In genomic region chr19:13010038-13010991, GRCh38 we compare ENCODE assay signal across 13 cellular contexts. TPM values are rescaled to one million over a fixed set of nuclear protein-coding genes. Genes with fewer than 3 reads are reported as not detected.
DNase-seq lines count a peak whose midpoint lies in the region; ATAC-seq and TF ChIP-seq lines count a peak whose summit lies in the region.
"Had no signal": no experiment of that assay in that cellular context is flagged by ENCODE, and none has a peak within 500 bp of the region (broad histone marks: within the 10 kb centered on the region; RNA-seq: fewer than 3 reads in every experiment).

No MANE protein-coding gene starts in this region.

- no peaks in the 10 kb centered on the region for H3K79me2 ChIP-seq in H9 (ENCODE audit: insufficient read depth, low read length)

- TF ChIP-seq CTCF in H9 (conservative IDR thresholded peaks at IDR 0.05) (no peak), coronary artery (IDR thresholded peaks at IDR 0.05) (no peak), suprapubic skin (IDR thresholded peaks at IDR 0.05) (no peak)

- no peak overlapping the region for H2BK5ac ChIP-seq in H9 (ENCODE audit: insufficient read length, low read length)

- no peaks in the 10 kb centered on the region for H4K20me1 ChIP-seq in H9 (ENCODE audit: control insufficient read depth, insufficient read depth, insufficient read length)

- no peak for TF ChIP-seq POLR2A in suprapubic skin (IDR thresholded peaks at IDR 0.05)

- no peaks in the 10 kb centered on the region for H3K9me3 ChIP-seq in H9 (ENCODE audit: control insufficient read depth, low read depth, low read length)
- H3K9me3 ChIP-seq in suprapubic skin, result no peaks in the 10 kb centered on the region

- H3K27ac ChIP-seq in H9 (ENCODE audit: insufficient read length, low read depth, low read length) (no peak overlapping the region), coronary artery (peak overlapping the region; percentile 47 to 89), suprapubic skin (peak overlapping the region; percentile 97)

- no CpG with 5 or more reads among the region's 62 CpGs for WGBS in H9 (ENCODE audit: extremely low coverage, insufficient read length, low lambda C conversion rate)
- WGBS in suprapubic skin, result 34% methylated on average over 41 of the region's 62 CpGs

- H3K27me3 ChIP-seq in H9 (ENCODE audit: insufficient read depth, low read length) (peaks cover 80% of the 10 kb centered on the region), suprapubic skin (no peaks in the 10 kb centered on the region)

- no peak overlapping the region for H3K18ac ChIP-seq in H9 (ENCODE audit: insufficient read length, low read depth, low read length)

- no peak overlapping the region for H3K9ac ChIP-seq in H9 (ENCODE audit: extremely low read depth, insufficient read length, low read length)

- H3K79me1 ChIP-seq in H9 (ENCODE audit: insufficient read depth, low read depth, low read length, poor library complexity, severe bottlenecking), result no peaks in the 10 kb centered on the region

- no peak overlapping the region for H3T11ph ChIP-seq in H9 (ENCODE audit: low read length)

- TF ChIP-seq EP300 in suprapubic skin (IDR thresholded peaks at IDR 0.05), result no peak

- no peak overlapping the region for H4K8ac ChIP-seq in H9 (replicated peaks; ENCODE audit: insufficient read length, low read depth, low read length)

- H3K36me3 ChIP-seq in suprapubic skin, result no peaks in the 10 kb centered on the region

- H3K23me2 ChIP-seq in H9 (ENCODE audit: insufficient read length, low read depth, low read length, poor library complexity, severe bottlenecking), result peaks cover 5% of the 10 kb centered on the region

- no peak overlapping the region for H2AK5ac ChIP-seq in H9 (ENCODE audit: insufficient read length, low read length)

- no peak overlapping the region for H4K5ac ChIP-seq in H9 (ENCODE audit: insufficient read length, low read depth, low read length)

- H3K4me3 Mint-ChIP-seq in H9, result peak overlapping the region in 1 of 2 experiments; percentile 68; a peak in 2 of 5 replicates
- H3K4me3 Mint-ChIP-seq: activated CD8-positive, alpha-beta T cell treated with anti-CD3 and anti-CD28 coated beads, Interleukin-2, amount 10 ng/mL, durations not matched to agents 7 days and 5 days; activated naive CD4-positive, alpha-beta T cell treated with anti-CD3 and anti-CD28 coated beads, Interleukin-2, amount 10 ng/mL, durations not matched to agents 7 days and 5 days; memory B cell had no signal

- ATAC-seq in left lobe of liver, result peak; percentile 77
- ATAC-seq in GM19395 (IDR thresholded peaks at IDR 0.05; ENCODE audit: unreplicated experiment), result no peak
- ATAC-seq: activated CD8-positive, alpha-beta T cell treated with anti-CD3 and anti-CD28 coated beads, Interleukin-2, amount 10 ng/mL, durations not matched to agents 7 days and 5 days had no signal

- DNase-seq in H9 (peak; percentile 48), coronary artery (ENCODE audit: low spot score) (peak; percentile 88), left lobe of liver (ENCODE audit: low spot score) (peak; percentile 59), suprapubic skin (ENCODE audit: low spot score in 2 of 2) (no peak), NCI-H2196 treated with DMSO at 0.1 percent for 48 hours (lab: John Stamatoyannopoulos, UW; ENCODE audit: unreplicated experiment) (no peak), SIG-M5 treated with dmso at 0.1 percent for 504 hours (lab: John Stamatoyannopoulos, UW; ENCODE audit: unreplicated experiment) (no peak), kidney glomerular epithelial cell (lab: John Stamatoyannopoulos, UW) (no peak)
- DNase-seq: activated CD8-positive, alpha-beta T cell treated with anti-CD3 and anti-CD28 coated beads, Interleukin-2, amount 10 ng/mL, durations not matched to agents 7 days and 5 days; activated naive CD4-positive, alpha-beta T cell treated with anti-CD3 and anti-CD28 coated beads, Interleukin-2, amount 10 ng/mL, durations not matched to agents 7 days and 5 days; cortex of kidney; T1000 had no signal

- peaks cover 4 to 11% of the 10 kb centered on the region in 2 experiments for H3K9me3 Mint-ChIP-seq in H9
- H3K9me3 Mint-ChIP-seq: activated naive CD4-positive, alpha-beta T cell treated with anti-CD3 and anti-CD28 coated beads, Interleukin-2, amount 10 ng/mL, durations not matched to agents 7 days and 5 days; memory B cell had no signal

- H2BK120ac ChIP-seq in H9 (ENCODE audit: low read depth, low read length, poor library complexity, severe bottlenecking), result no peak overlapping the region

- no peak overlapping the region for H3K23ac ChIP-seq in H9 (ENCODE audit: insufficient read length, low read depth, low read length)

- H3K56ac ChIP-seq in H9 (ENCODE audit: insufficient read length, low read depth, low read length), result no peak overlapping the region

- H3K27ac Mint-ChIP-seq in H9, result no peak overlapping the region
- H3K27ac Mint-ChIP-seq: activated CD8-positive, alpha-beta T cell treated with anti-CD3 and anti-CD28 coated beads, Interleukin-2, amount 10 ng/mL, durations not matched to agents 7 days and 5 days; activated naive CD4-positive, alpha-beta T cell treated with anti-CD3 and anti-CD28 coated beads, Interleukin-2, amount 10 ng/mL, durations not matched to agents 7 days and 5 days; memory B cell had no signal

- H4K91ac ChIP-seq in H9 (ENCODE audit: insufficient read length, low read depth, low read length), result no peak overlapping the region

- no peak overlapping the region; the same call in 1 of the 2 replicates for H3K14ac ChIP-seq in H9 (ENCODE audit: insufficient read depth, low read length)

- H3K4me3 ChIP-seq in coronary artery, result peak overlapping the region; percentile 58
- peak overlapping the region; percentile 50 for H3K4me3 ChIP-seq in suprapubic skin

- H3K27me3 Mint-ChIP-seq in H9 (ENCODE audit: low read depth), result peaks cover 100% of the 10 kb centered on the region

- no peak overlapping the region for H2BK15ac ChIP-seq in H9 (ENCODE audit: low read depth, low read length)

- H3K4me2 ChIP-seq in H9 (ENCODE audit: insufficient read depth, insufficient read length, low read length), result peak overlapping the region; percentile 41

- H3K4ac ChIP-seq in H9 (ENCODE audit: low read depth, low read length), result no peak overlapping the region

- no peak overlapping the region for H2AFZ ChIP-seq in H9 (ENCODE audit: low read length)

- H3K4me1 Mint-ChIP-seq in H9, result peaks cover 12 to 48% of the 10 kb centered on the region in 2 experiments

- H2BK20ac ChIP-seq in H9 (ENCODE audit: low read depth, low read length, poor library complexity, severe bottlenecking), result no peak overlapping the region

- no peaks in the 10 kb centered on the region for H3K36me3 Mint-ChIP-seq in H9 (ENCODE audit: insufficient read depth in 1 of 3, low read depth in 3 of 3)
- H3K36me3 Mint-ChIP-seq: memory B cell had no signal

- no peak overlapping the region for H2BK12ac ChIP-seq in H9 (ENCODE audit: insufficient read length, low read depth, low read length)

- H3K4me1 ChIP-seq in H9 (ENCODE audit: insufficient read depth, low read length) (no peaks in the 10 kb centered on the region; the same call in 1 of the 2 replicates), suprapubic skin (peaks cover 95% of the 10 kb centered on the region)

RNA-seq across cellular contexts. Expression of gene NFIX, which starts 15.0 kb away (rescaled TPM):
- total RNA-seq in H9 (2021) (0.20 and 0.31 TPM in 2 replicates), left lobe of liver (41.4 TPM), suprapubic skin (100 to 1,000 TPM; 126 to 223 (median 176) TPM)

RNA-seq across cellular contexts. Expression of gene DAND5, which starts 40.9 kb away (rescaled TPM):
- 0.11 and 0.13 TPM in 2 replicates for total RNA-seq in H9 (2021)
- total RNA-seq in left lobe of liver, result not detected
- not detected for total RNA-seq in suprapubic skin

RNA-seq across cellular contexts. Expression of gene GADD45GIP1, which starts 53.3 kb away (rescaled TPM):
- total RNA-seq in H9 (2021), result 44.5 and 45.6 TPM in 2 replicates
- 12.0 TPM for total RNA-seq in left lobe of liver
- total RNA-seq in suprapubic skin, result 10 to 100 TPM; 20.4 to 31.0 (median 24.8) TPM

Comparison
In these comparisons a context has a peak if more than half of its experiments do, and no peak if none do; other contexts are left out.
1. DNase-seq: peak in H9 (single experiment), coronary artery (single experiment) and left lobe of liver (single experiment); none in suprapubic skin (0 of 2), NCI-H2196 treated with DMSO at 0.1 percent for 48 hours (single experiment), SIG-M5 treated with dmso at 0.1 percent for 504 hours (single experiment) and kidney glomerular epithelial cell (single experiment).
2. RNA of gene NFIX, which starts 15.0 kb away (total RNA-seq): 126 to 223 TPM in suprapubic skin and 41.4 TPM in left lobe of liver (single experiment); 0.20 to 0.31 TPM in H9; every median in the first group is over 10 times any median in the second.